ENCODE assay signal across 29 cellular contexts in the genomic region with DNA sequence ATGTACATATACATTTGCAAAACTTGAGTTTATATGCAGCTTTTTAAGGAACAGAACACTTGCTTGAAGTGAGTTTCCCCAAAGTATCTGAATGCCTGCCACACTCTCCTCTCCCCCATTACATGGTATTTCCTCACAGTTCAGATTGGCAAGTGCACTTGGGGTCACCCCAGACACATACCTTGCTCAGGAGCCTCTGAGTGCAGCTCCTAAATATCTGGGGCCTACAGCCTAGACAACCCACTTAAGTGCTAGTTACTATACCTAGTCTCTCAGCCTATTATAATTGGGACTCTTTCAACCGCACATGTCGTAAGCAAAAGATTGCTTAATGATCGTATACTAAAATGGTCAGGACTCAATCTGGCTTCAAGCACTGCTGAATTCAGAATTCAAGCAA. TPM values are rescaled to one million over a fixed set of nuclear protein-coding genes. Genes with fewer than 3 reads are reported as not detected.
A peak's percentile ranks its signal among the peaks of the same experiment; 100 is the strongest.
DNase-seq lines count a peak whose midpoint lies in the region; ATAC-seq and TF ChIP-seq lines count a peak whose summit lies in the region.
"Had no signal": no experiment of that assay in that cellular context is flagged by ENCODE, and none has a peak within 500 bp of the region (broad histone marks: within the 10 kb centered on the region; RNA-seq: fewer than 3 reads in every experiment).

No MANE protein-coding gene starts in this region.

- H3K79me1 ChIP-seq in mesenchymal stem cell (replicated peaks; ENCODE audit: low read length, poor library complexity, severe bottlenecking), result no peaks in the 10 kb centered on the region

- H3K27me3 ChIP-seq in right atrium auricular region (no peaks in the 10 kb centered on the region), right cardiac atrium (ENCODE audit: control insufficient read depth, insufficient read depth) (no peaks in the 10 kb centered on the region), Peyer's patch (no peaks in the 10 kb centered on the region), mesenchymal stem cell (ENCODE audit: control insufficient read depth in 1 of 2, insufficient read depth in 1 of 2, low read length in 2 of 2) (peaks cover 0 to 9% of the 10 kb centered on the region in 2 experiments), upper lobe of right lung (no peaks in the 10 kb centered on the region)

- no peak overlapping the region for H2AK5ac ChIP-seq in mesenchymal stem cell (ENCODE audit: low read length, severe bottlenecking)

- TF ChIP-seq CTCF in right atrium auricular region (IDR thresholded peaks at IDR 0.05) (no peak), Peyer's patch (IDR thresholded peaks at IDR 0.05) (no peak), upper lobe of right lung (IDR thresholded peaks at IDR 0.05) (no peak)

- H4K8ac ChIP-seq in mesenchymal stem cell (ENCODE audit: low read length), result no peak overlapping the region

- intact Hi-C loops in right cardiac atrium (cut with DNase I) (loop anchor here in 1 of 4 donors (5.0 kb wide), 1 partner anchor 97 kb away; no protein-coding TSS in a partner anchor), upper lobe of right lung (cut with DNase I) (loop anchor here (5.0 kb wide), 1 partner anchor 1008 kb away; a partner anchor contains a TSS)

- no peak overlapping the region for H3K4me3 Mint-ChIP-seq in activated naive CD8-positive, alpha-beta T cell treated with anti-CD3 and anti-CD28 coated beads, Interleukin-2, amount 50 U/mL, for 24 hours
- H3K4me3 Mint-ChIP-seq: activated B cell treated with CpG ODN at 0.5 μM for 24 hours; activated CD8-positive, alpha-beta memory T cell treated with anti-CD3 and anti-CD28 coated beads, Interleukin-2, amount 10 ng/mL, durations not matched to agents 7 days and 5 days; activated naive CD4-positive, alpha-beta T cell treated with anti-CD3 and anti-CD28 coated beads for 36 hours; brain had no signal

- H3K9me3 Mint-ChIP-seq in activated naive CD8-positive, alpha-beta T cell treated with anti-CD3 and anti-CD28 coated beads, Interleukin-2, amount 50 U/mL, for 24 hours, result no peaks in the 10 kb centered on the region
- H3K9me3 Mint-ChIP-seq: activated B cell treated with CpG ODN at 0.5 μM for 24 hours; activated naive CD4-positive, alpha-beta T cell treated with anti-CD3 and anti-CD28 coated beads for 36 hours had no signal

- H2AFZ ChIP-seq in mesenchymal stem cell (ENCODE audit: low read depth, low read length), result no peak overlapping the region

- no peak for ATAC-seq in right cardiac atrium
- ATAC-seq in upper lobe of right lung, result peak; percentile 44
- no peak for ATAC-seq in activated naive CD8-positive, alpha-beta T cell treated with anti-CD3 and anti-CD28 coated beads, Interleukin-2, amount 50 U/mL, for 24 hours
- ATAC-seq: activated CD8-positive, alpha-beta memory T cell treated with anti-CD3 and anti-CD28 coated beads, Interleukin-2, amount 10 ng/mL, durations not matched to agents 7 days and 5 days had no signal

- no peaks in the 10 kb centered on the region for H3K36me3 Mint-ChIP-seq in activated naive CD8-positive, alpha-beta T cell treated with anti-CD3 and anti-CD28 coated beads, Interleukin-2, amount 50 U/mL, for 24 hours (ENCODE audit: low read depth)
- H3K36me3 Mint-ChIP-seq: activated CD8-positive, alpha-beta memory T cell treated with anti-CD3 and anti-CD28 coated beads, Interleukin-2, amount 10 ng/mL, durations not matched to agents 7 days and 5 days; brain had no signal

- H3K4me1 Mint-ChIP-seq in activated naive CD8-positive, alpha-beta T cell treated with anti-CD3 and anti-CD28 coated beads, Interleukin-2, amount 50 U/mL, for 24 hours, result no peaks in the 10 kb centered on the region
- H3K4me1 Mint-ChIP-seq: activated B cell treated with CpG ODN at 0.5 μM for 24 hours had no signal

- H3K36me3 ChIP-seq in right atrium auricular region (no peaks in the 10 kb centered on the region), Peyer's patch (no peaks in the 10 kb centered on the region), mesenchymal stem cell (ENCODE audit: control insufficient read depth in 1 of 2, insufficient read depth in 2 of 2, low read depth in 1 of 2, low read length in 2 of 2) (no peaks in the 10 kb centered on the region), upper lobe of right lung (no peaks in the 10 kb centered on the region)
- H3K36me3 ChIP-seq: neutrophil, thoracic aorta had no signal

- H2BK120ac ChIP-seq in mesenchymal stem cell (ENCODE audit: low read depth, low read length), result no peak overlapping the region

- H3K14ac ChIP-seq in mesenchymal stem cell (ENCODE audit: low read length in 2 of 2), result no peak overlapping the region

- H3K18ac ChIP-seq in mesenchymal stem cell (ENCODE audit: low read depth in 1 of 2, low read length in 2 of 2), result no peak overlapping the region

- H3K4me3 ChIP-seq in right atrium auricular region (no peak overlapping the region), right cardiac atrium (ENCODE audit: low read length) (no peak overlapping the region), Peyer's patch (no peak overlapping the region), mesenchymal stem cell (ENCODE audit: insufficient read depth in 1 of 2, low read depth in 1 of 2, low read length in 2 of 2) (no peak overlapping the region), upper lobe of right lung (no peak overlapping the region)
- H3K4me3 ChIP-seq: thoracic aorta had no signal

- peak; percentile 32 for DNase-seq in right atrium auricular region (ENCODE audit: low spot score)
- no peak for DNase-seq in right cardiac atrium
- no peak for DNase-seq in Peyer's patch
- peak; percentile 5 for DNase-seq in mesenchymal stem cell
- DNase-seq in upper lobe of right lung, result no peak
- no peak for DNase-seq in activated naive CD8-positive, alpha-beta T cell treated with anti-CD3 and anti-CD28 coated beads, Interleukin-2, amount 50 U/mL, for 24 hours
- DNase-seq in activated naive CD4-positive, alpha-beta T cell (lab: John Stamatoyannopoulos, UW), result no peak
- DNase-seq in T-helper 9 cell, result no peak
- DNase-seq: activated B cell treated with CpG ODN at 0.5 μM for 24 hours; activated CD4-positive, alpha-beta T cell treated with anti-CD3 and anti-CD28 coated beads, Interleukin-2, amount 50 U/mL, for 1 hour; activated CD8-positive, alpha-beta memory T cell treated with anti-CD3 and anti-CD28 coated beads, Interleukin-2, amount 10 ng/mL, durations not matched to agents 7 days and 5 days; activated naive CD4-positive, alpha-beta T cell treated with anti-CD3 and anti-CD28 coated beads for 36 hours; Caco-2; HCEC 1CT; MM.1S; NCI-H146; NCI-H2107; NCI-H446 treated with DMSO at 0.1 percent for 48 hours; NCI-H82; stimulated activated naive CD4-positive, alpha-beta T cell treated with Interleukin-2 at 50 U/mL for 16 hours; T1000 had no signal

- H3K9me3 ChIP-seq in right atrium auricular region (no peaks in the 10 kb centered on the region), right cardiac atrium (ENCODE audit: control insufficient read depth, low read length) (no peaks in the 10 kb centered on the region), Peyer's patch (no peaks in the 10 kb centered on the region), mesenchymal stem cell (ENCODE audit: control insufficient read depth, low read length) (no peaks in the 10 kb centered on the region), upper lobe of right lung (no peaks in the 10 kb centered on the region)
- H3K9me3 ChIP-seq: Caco-2, neutrophil, thoracic aorta had no signal

- H2BK15ac ChIP-seq in mesenchymal stem cell (ENCODE audit: low read depth, poor library complexity, severe bottlenecking), result no peak overlapping the region

- no peak overlapping the region for H3K4me2 ChIP-seq in mesenchymal stem cell (ENCODE audit: low read length, poor library complexity, severe bottlenecking)
- H3K4me2 ChIP-seq: KMS-11 had no signal

- no peak for TF ChIP-seq POLR2A in Peyer's patch (IDR thresholded peaks at IDR 0.05)

- H3K4me1 ChIP-seq in right atrium auricular region, result peaks cover 0 to 19% of the 10 kb centered on the region in 2 donors
- H3K4me1 ChIP-seq in right cardiac atrium (ENCODE audit: control insufficient read depth, insufficient read depth, low read length), result peaks cover 5% of the 10 kb centered on the region
- H3K4me1 ChIP-seq in Peyer's patch, result peaks cover 0 to 56% (median 0%) of the 10 kb centered on the region in 4 donors
- H3K4me1 ChIP-seq in mesenchymal stem cell (ENCODE audit: control insufficient read depth, insufficient read depth, low read depth, low read length), result no peaks in the 10 kb centered on the region
- H3K4me1 ChIP-seq in upper lobe of right lung, result peaks cover 27% of the 10 kb centered on the region

- no peak overlapping the region for H2BK12ac ChIP-seq in mesenchymal stem cell (ENCODE audit: low read length in 2 of 2)

- H3K27ac Mint-ChIP-seq in activated naive CD8-positive, alpha-beta T cell treated with anti-CD3 and anti-CD28 coated beads, Interleukin-2, amount 50 U/mL, for 24 hours, result no peak overlapping the region
- H3K27ac Mint-ChIP-seq: activated B cell treated with CpG ODN at 0.5 μM for 24 hours; activated CD8-positive, alpha-beta memory T cell treated with anti-CD3 and anti-CD28 coated beads, Interleukin-2, amount 10 ng/mL, durations not matched to agents 7 days and 5 days; activated naive CD4-positive, alpha-beta T cell treated with anti-CD3 and anti-CD28 coated beads for 36 hours had no signal

- 61% methylated on average over 3 of the region's 3 CpGs for WGBS in right cardiac atrium
- WGBS in mesenchymal stem cell, result 77% methylated on average over 3 of the region's 3 CpGs

- H3K27me3 Mint-ChIP-seq in activated naive CD8-positive, alpha-beta T cell treated with anti-CD3 and anti-CD28 coated beads, Interleukin-2, amount 50 U/mL, for 24 hours, result no peaks in the 10 kb centered on the region

- H3K23ac ChIP-seq in mesenchymal stem cell (ENCODE audit: low read length in 2 of 2), result no peak overlapping the region

- no peak overlapping the region for H3K4ac ChIP-seq in mesenchymal stem cell (ENCODE audit: low read depth in 1 of 2, low read length in 2 of 2)

- no peak overlapping the region for H2BK5ac ChIP-seq in mesenchymal stem cell (ENCODE audit: low read depth, low read length, poor library complexity, severe bottlenecking)

- no peak overlapping the region for H3K27ac ChIP-seq in right atrium auricular region
- no peak overlapping the region for H3K27ac ChIP-seq in right cardiac atrium (ENCODE audit: low read length)
- peak overlapping the region; percentile 22 to 63 (median 46) for H3K27ac ChIP-seq in Peyer's patch
- no peak overlapping the region for H3K27ac ChIP-seq in mesenchymal stem cell (ENCODE audit: low read length, poor library complexity, severe bottlenecking)
- peak overlapping the region; percentile 12 for H3K27ac ChIP-seq in upper lobe of right lung
- H3K27ac ChIP-seq: KMS-11, neutrophil, thoracic aorta had no signal

- no peak overlapping the region for H4K91ac ChIP-seq in mesenchymal stem cell (ENCODE audit: low read length)

- no peak overlapping the region for H3K9ac ChIP-seq in mesenchymal stem cell (ENCODE audit: low read length)
- H3K9ac ChIP-seq: KMS-11 had no signal

RNA-seq across cellular contexts. Expression of a gene that starts 19.9 kb away (rescaled TPM):
- 100 to 1,000 TPM; 162 to 227 TPM for total RNA-seq in right atrium auricular region
- 100 to 1,000 TPM; 101 to 344 (median 237) TPM for total RNA-seq in right cardiac atrium
- 114 TPM for polyA plus RNA-seq in right cardiac atrium
- 100 to 1,000 TPM in 3 of 4 donors, 10 to 100 TPM in 1; 93.3 to 394 (median 300) TPM for total RNA-seq in Peyer's patch
- 5.5 TPM for polyA plus RNA-seq in mesenchymal stem cell (2013, experiment 1 of 2)
- 5.8 TPM for polyA plus RNA-seq in mesenchymal stem cell (2013, experiment 2 of 2)
- 68.2 TPM for total RNA-seq in upper lobe of right lung
- total RNA-seq: activated CD8-positive, alpha-beta memory T cell treated with anti-CD3 and anti-CD28 coated beads, Interleukin-2, amount 10 ng/mL, durations not matched to agents 7 days and 5 days; activated naive CD4-positive, alpha-beta T cell treated with anti-CD3 and anti-CD28 coated beads for 36 hours; lung microvascular endothelial cell; myocyte had no signal
- polyA plus RNA-seq: BJ, keratinocyte had no signal

RNA-seq across cellular contexts. Expression of a gene that starts 20.3 kb away (rescaled TPM):
- total RNA-seq in right atrium auricular region (100 to 1,000 TPM in 1 of 2 donors, 10 to 100 TPM in 1; 56.3 to 102 TPM), right cardiac atrium (100 to 1,000 TPM in 2 of 4 donors, 10 to 100 TPM in 2; 50.8 to 167 (median 126) TPM), Peyer's patch (100 to 1,000 TPM in 3 of 4 donors, 10 to 100 TPM in 1; 88.3 to 338 (median 232) TPM), upper lobe of right lung (63.7 TPM)
- 51.6 TPM for polyA plus RNA-seq in right cardiac atrium
- polyA plus RNA-seq in mesenchymal stem cell (2013, experiment 1 of 2), result 4.9 TPM
- 4.5 TPM for polyA plus RNA-seq in mesenchymal stem cell (2013, experiment 2 of 2)
- total RNA-seq: activated B cell treated with CpG ODN at 0.5 μM for 24 hours; activated CD8-positive, alpha-beta memory T cell treated with anti-CD3 and anti-CD28 coated beads, Interleukin-2, amount 10 ng/mL, durations not matched to agents 7 days and 5 days; activated naive CD4-positive, alpha-beta T cell treated with anti-CD3 and anti-CD28 coated beads for 36 hours; lung microvascular endothelial cell; myocyte had no signal
- polyA plus RNA-seq: BJ, keratinocyte had no signal

RNA-seq across cellular contexts. Expression of a gene that starts 43.0 kb away (rescaled TPM):
- 10 to 100 TPM; 14.5 to 22.2 TPM for total RNA-seq in right atrium auricular region
- 10 to 100 TPM in 3 of 4 donors, 1 to 10 TPM in 1; 9.3 to 24.2 (median 11.1) TPM for total RNA-seq in right cardiac atrium
- 22.3 TPM for polyA plus RNA-seq in right cardiac atrium
- total RNA-seq in Peyer's patch, result 10 to 100 TPM; 11.9 to 47.0 (median 24.4) TPM
- polyA plus RNA-seq in mesenchymal stem cell (2013, experiment 1 of 2), result not detected
- not detected for polyA plus RNA-seq in mesenchymal stem cell (2013, experiment 2 of 2)
- total RNA-seq in upper lobe of right lung, result 41.8 TPM
- total RNA-seq: Caco-2, myocyte had no signal
- polyA plus RNA-seq: BJ, keratinocyte had no signal

Comparison
In these comparisons a context has a peak if more than half of its experiments do, and no peak if none do; other contexts are left out.
1. DNase-seq: peak in right atrium auricular region (single experiment) and mesenchymal stem cell (single experiment); none in right cardiac atrium (0 of 3), Peyer's patch (0 of 3), upper lobe of right lung (single experiment), activated naive CD8-positive, alpha-beta T cell treated with anti-CD3 and anti-CD28 coated beads, Interleukin-2, amount 50 U/mL, for 24 hours (single experiment), activated naive CD4-positive, alpha-beta T cell (0 of 4) and T-helper 9 cell (single experiment).
2. H3K27ac ChIP-seq: peak in Peyer's patch (4 of 4) and upper lobe of right lung (single experiment); none in right atrium auricular region (0 of 2), right cardiac atrium (single experiment) and mesenchymal stem cell (single experiment).